Comparison of ENCODE assay signal across 18 cellular contexts in genomic region chr2:60503923-60504514, GRCh38. TPM values are rescaled to one million over a fixed set of nuclear protein-coding genes. Genes with fewer than 3 reads are reported as not detected.
DNase-seq lines count a peak whose midpoint lies in the region; ATAC-seq and TF ChIP-seq lines count a peak whose summit lies in the region.
"Had no signal": no experiment of that assay in that cellular context is flagged by ENCODE, and none has a peak within 500 bp of the region (broad histone marks: within the 10 kb centered on the region; RNA-seq: fewer than 3 reads in every experiment).

No MANE protein-coding gene starts in this region.

- POLR2A ChIA-PET in SK-N-SH (lab: Yijun Ruan, JAX): no interaction called here

- H3K9me3 ChIP-seq in SK-N-SH (no peaks in the 10 kb centered on the region), Karpas-422 (ENCODE audit: low read length) (no peaks in the 10 kb centered on the region), thyroid gland (no peaks in the 10 kb centered on the region)
- H3K9me3 ChIP-seq: colonic mucosa, uterus had no signal

- 87% methylated on average over 7 of the region's 7 CpGs for WGBS in SK-N-SH (ENCODE audit: low lambda C conversion rate)
- WGBS in thyroid gland, 2 donors: 86 to 87% methylated on average over 4 to 7 of the region's 7 CpGs

- intact Hi-C loops in thyroid gland (cut with DNase I): no loop called here

- TF ChIP-seq CTCF in SK-N-SH (IDR thresholded peaks at IDR 0.05): peak; percentile 10; the same call in 1 of the 2 replicates
- TF ChIP-seq CTCF in thyroid gland (IDR thresholded peaks at IDR 0.05): no peak

- no peak for TF ChIP-seq EP300 in SK-N-SH (IDR thresholded peaks at IDR 0.05; ENCODE audit: borderline replicate concordance in 1 of 2, low read depth in 1 of 2, low read length in 1 of 2)

- no peak overlapping the region for H2AFZ ChIP-seq in SK-N-SH (ENCODE audit: low read depth)
- no peak overlapping the region for H2AFZ ChIP-seq in Karpas-422 (ENCODE audit: low read length)

- H3K27me3 ChIP-seq in SK-N-SH (ENCODE audit: insufficient read depth): no peaks in the 10 kb centered on the region
- no peaks in the 10 kb centered on the region for H3K27me3 ChIP-seq in Karpas-422 (ENCODE audit: low read length)
- H3K27me3 ChIP-seq in thyroid gland: no peaks in the 10 kb centered on the region
- H3K27me3 ChIP-seq: colonic mucosa, uterus had no signal

- H3K4me3 ChIP-seq in SK-N-SH (ENCODE audit: low read depth in 2 of 2, low read length in 1 of 2) (no peak overlapping the region), Karpas-422 (ENCODE audit: low read length) (no peak overlapping the region), skin epidermis (no peak overlapping the region), thyroid gland (replicated peaks in 1 of 3) (no peak overlapping the region)
- H3K4me3 ChIP-seq: colonic mucosa, lung, uterus had no signal

- no peaks in the 10 kb centered on the region for H3K9me2 ChIP-seq in SK-N-SH
- H3K9me2 ChIP-seq in Karpas-422 (replicated peaks; ENCODE audit: insufficient read depth, low read length): no peaks in the 10 kb centered on the region

- no peak overlapping the region for H3K4me2 ChIP-seq in SK-N-SH
- H3K4me2 ChIP-seq in Karpas-422 (ENCODE audit: low read depth, low read length, poor library complexity, severe bottlenecking): no peak overlapping the region

- H3K4me1 ChIP-seq in SK-N-SH (ENCODE audit: control insufficient read depth in 1 of 2, insufficient read depth in 2 of 2, low read depth in 1 of 2, low read length in 1 of 2): no peaks in the 10 kb centered on the region
- peaks cover 93% of the 10 kb centered on the region for H3K4me1 ChIP-seq in Karpas-422 (ENCODE audit: low read length)
- no peaks in the 10 kb centered on the region for H3K4me1 ChIP-seq in thyroid gland
- H3K4me1 ChIP-seq: colonic mucosa, uterus had no signal

- H3F3A ChIP-seq in SK-N-SH (replicated peaks; ENCODE audit: insufficient read depth): no peaks in the 10 kb centered on the region

- ATAC-seq in SK-N-SH treated with all-trans-retinoic acid at 6 μM for 48 hours (no peak), GM18502 (IDR thresholded peaks at IDR 0.05; ENCODE audit: poor library complexity, unreplicated experiment) (no peak)

- peak; percentile 29 for TF ChIP-seq RAD21 in SK-N-SH (IDR thresholded peaks at IDR 0.05; ENCODE audit: low read length)

- CTCF ChIA-PET in SK-N-SH (lab: Yijun Ruan, JAX): interaction anchor here (1.1 to 1.4 kb wide), 2 partner anchors 9 to 78 kb away, joined by 3 to 4 read pairs; no protein-coding TSS in a partner anchor

- H4K20me1 ChIP-seq in SK-N-SH (ENCODE audit: insufficient read depth) (no peaks in the 10 kb centered on the region), Karpas-422 (ENCODE audit: insufficient read depth, low read depth, low read length) (peaks cover 9% of the 10 kb centered on the region)

- H3K9ac ChIP-seq in SK-N-SH: no peak overlapping the region
- H3K9ac ChIP-seq in Karpas-422 (ENCODE audit: low read length): no peak overlapping the region

- H3K36me3 ChIP-seq in SK-N-SH (replicated peaks in 1 of 2; ENCODE audit: control insufficient read depth in 1 of 2, insufficient read depth in 2 of 2, low read length in 1 of 2) (no peaks in the 10 kb centered on the region), Karpas-422 (ENCODE audit: insufficient read depth, low read length) (peaks cover 19% of the 10 kb centered on the region), thyroid gland (no peaks in the 10 kb centered on the region)
- H3K36me3 ChIP-seq: colonic mucosa, uterus had no signal

- H3K79me2 ChIP-seq in SK-N-SH (ENCODE audit: insufficient read depth) (no peaks in the 10 kb centered on the region; the same call in 1 of the 2 replicates), Karpas-422 (ENCODE audit: low read length) (peaks cover 97% of the 10 kb centered on the region)

- H3K27ac ChIP-seq in SK-N-SH (ENCODE audit: low read depth in 2 of 2, low read length in 1 of 2) (no peak overlapping the region), Karpas-422 (ENCODE audit: low read length) (0 out of 2 replicates have a peak overlapping the region, but pooled peaks have one; percentile 1), epithelial cell of prostate (peak overlapping the region; percentile 34), skin epidermis (peak overlapping the region in 11 of 21 experiments; percentile 4 to 73 (median 34)), thyroid gland (no peak overlapping the region)
- H3K27ac ChIP-seq: colonic mucosa, uterus had no signal

- DNase-seq in SK-N-SH (no peak), Karpas-422 (no peak), epithelial cell of prostate (ENCODE audit: low read depth, low spot score) (no peak), thyroid gland (no peak), OCI-M1 (lab: John Stamatoyannopoulos, UW) (no peak)
- DNase-seq: activated CD4-positive, alpha-beta memory T cell treated with anti-CD3 and anti-CD28 coated beads, Interleukin-2, amount 10 ng/mL, durations not matched to agents 7 days and 5 days; colonic mucosa; MV-4-11; right cardiac atrium; SIG-M5; stimulated activated CD4-positive, alpha-beta T cell treated with anti-CD3 and anti-CD28 coated beads, Interleukin-2, amount 100 ng/mL, for 48 hours; T1000; uterus had no signal

- TF ChIP-seq POLR2A in thyroid gland (IDR thresholded peaks at IDR 0.05): no peak

TF ChIP-seq in SK-N-SH, 30 proteins besides CTCF, POLR2A, EP300 and RAD21 (continues in another document):
- TF ChIP-seq JUND (IDR thresholded peaks at IDR 0.05) (no peak), NFIC (IDR thresholded peaks at IDR 0.05; ENCODE audit: borderline replicate concordance) (no peak), SMC3 (IDR thresholded peaks at IDR 0.05; ENCODE audit: low read depth, low read length) (no peak), TCF12 (IDR thresholded peaks at IDR 0.05) (no peak), FOXJ3 (CRISPR knock-in tag; IDR thresholded peaks at IDR 0.05) (no peak), IRF3 (IDR thresholded peaks at IDR 0.05; ENCODE audit: low read depth, low read length) (no peak)

TF ChIP-seq in SK-N-SH treated with all-trans-retinoic acid at 6 μM for 48 hours, 23 proteins besides CTCF, POLR2A, EP300 and RAD21:
- TF ChIP-seq ZC3H10 (CRISPR knock-in tag; IDR thresholded peaks at IDR 0.05) (no peak), ZNF8 (CRISPR knock-in tag; IDR thresholded peaks at IDR 0.05) (no peak), GLIS3 (CRISPR knock-in tag; IDR thresholded peaks at IDR 0.05) (no peak), TOX (CRISPR knock-in tag; IDR thresholded peaks at IDR 0.05; ENCODE audit: borderline replicate concordance) (no peak), ESRRG (CRISPR knock-in tag; IDR thresholded peaks at IDR 0.05) (no peak), ZNF70 (CRISPR knock-in tag; IDR thresholded peaks at IDR 0.05) (no peak), ARNTL (CRISPR knock-in tag; IDR thresholded peaks at IDR 0.05; ENCODE audit: borderline replicate concordance, low read depth) (no peak), PATZ1 (CRISPR knock-in tag; IDR thresholded peaks at IDR 0.05; ENCODE audit: borderline replicate concordance) (no peak), CSRNP3 (CRISPR knock-in tag; IDR thresholded peaks at IDR 0.05) (no peak), BACH2 (CRISPR knock-in tag; IDR thresholded peaks at IDR 0.05; ENCODE audit: borderline replicate concordance) (no peak), TCF4 (CRISPR knock-in tag; IDR thresholded peaks at IDR 0.05; ENCODE audit: borderline replicate concordance) (no peak), PPARA (CRISPR knock-in tag; IDR thresholded peaks at IDR 0.05; ENCODE audit: borderline replicate concordance) (no peak), OSR1 (CRISPR knock-in tag; IDR thresholded peaks at IDR 0.05) (no peak), ZNF565 (CRISPR knock-in tag; conservative IDR thresholded peaks at IDR 0.05; ENCODE audit: low read depth) (no peak), ZFP30 (CRISPR knock-in tag; IDR thresholded peaks at IDR 0.05) (no peak), RARB (CRISPR knock-in tag; IDR thresholded peaks at IDR 0.05) (no peak)

RNA-seq across cellular contexts. Expression of gene BCL11A, which starts 49.4 kb away (rescaled TPM):
- 1.9 and 2.4 TPM in 2 replicates for polyA plus RNA-seq in SK-N-SH (2012; rRNA removed)
- 1.8 and 2.3 TPM in 2 replicates for polyA plus RNA-seq in SK-N-SH (2012; cell fraction: cytosol; rRNA removed)
- 3.6 and 5.5 TPM in 2 replicates for polyA plus RNA-seq in SK-N-SH (2012; cell fraction: nucleus; rRNA removed)
- 159 and 190 TPM in 2 replicates for total RNA-seq in Karpas-422 (2014; rRNA removed; shearing (Covaris generic); ENCODE audit: low replicate concordance)
- total RNA-seq in thyroid gland: 10 to 100 TPM in 1 of 4 donors, 1 to 10 TPM in 3; 4.6 to 12.8 (median 9.0) TPM
- total RNA-seq: activated CD4-positive, alpha-beta memory T cell treated with anti-CD3 and anti-CD28 coated beads, Interleukin-2, amount 10 ng/mL, durations not matched to agents 7 days and 5 days; activated T-helper 1 cell treated with anti-CD3 and anti-CD28 coated beads, Interleukin-12 subunit alpha, Interleukin-12 subunit beta, Interleukin-2, Interleukin-4 antibody, amounts not matched to agents 30 ng/mL and 10 ng/mL and 1 ng/mL, durations not matched to agents 14 hours and 24 hours and 36 hours had no signal

Comparison
In these comparisons a context has a peak if more than half of its experiments do, and no peak if none do; other contexts are left out.
1. H3K27ac ChIP-seq: peak in Karpas-422 (single experiment), epithelial cell of prostate (single experiment) and skin epidermis (11 of 21); none in SK-N-SH (0 of 2) and thyroid gland (0 of 3).
2. RNA of gene BCL11A, which starts 49.4 kb away (total RNA-seq): 159 to 190 TPM in Karpas-422; 4.6 to 12.8 TPM in thyroid gland; every median in the first group is over 10 times any median in the second.